Comparison of ENCODE assay signal across 32 cellular contexts in genomic region chr1:3894626-3895278, GRCh38.
"Had no signal": no experiment of that assay in that cellular context is flagged by ENCODE, and none has a peak within 500 bp of the region (broad histone marks: within the 10 kb centered on the region; RNA-seq: fewer than 3 reads in every experiment).

No MANE protein-coding gene starts in this region.

- DNase-seq: activated CD4-positive, alpha-beta memory T cell treated with anti-CD3 and anti-CD28 coated beads, Interleukin-2, amount 10 ng/mL, durations not matched to agents 7 days and 5 days; activated CD4-positive, alpha-beta T cell treated with anti-CD3 and anti-CD28 coated beads for 36 hours; activated CD4-positive, alpha-beta T cell treated with anti-CD3 and anti-CD28 coated beads, Interleukin-2, amount 50 U/mL, for 1 hour; activated CD4-positive, CD25-positive, alpha-beta regulatory T cell; activated gamma-delta T cell treated with Interleukin-2 at 50 U/mL for 16 hours; activated naive CD4-positive, alpha-beta T cell treated with anti-CD3 and anti-CD28 coated beads, Interleukin-2, amount 10 ng/mL, durations not matched to agents 7 days and 5 days; activated naive CD8-positive, alpha-beta T cell treated with anti-CD3 and anti-CD28 coated beads for 36 hours; activated T-cell treated with anti-CD3 and anti-CD28 coated beads for 4 hours; activated T-cell treated with anti-CD3 and anti-CD28 coated beads, Interleukin-2, amount 50 U/mL, for 48 hours; body of pancreas; MG63; MV-4-11; NCI-H1092 treated with DMSO at 0.1 percent for 48 hours; NCI-H1417 treated with DMSO at 0.1 percent for 48 hours; NCI-H1694; NCI-H2029; NCI-H2107; NCI-H2171 treated with DMSO at 0.1 percent for 48 hours; NCI-H226; NCI-H510A; NCI-H526 treated with DMSO at 0.1 percent for 48 hours; NCI-H82; OCI-M1; Right ventricle myocardium superior; RPMI8226; SJCRH30; SK-N-SH; T-helper 1 cell had no signal

- H3K27ac ChIP-seq: ascending aorta, body of pancreas, SJCRH30, VCaP had no signal

- H3K27me3 ChIP-seq: ascending aorta, body of pancreas, MG63, SJCRH30 had no signal

- H3K4me2 ChIP-seq: SK-N-SH had no signal

- H3K9me3 ChIP-seq: ascending aorta, body of pancreas, SK-N-SH had no signal

- H3K9ac ChIP-seq: SK-N-SH had no signal

- H3K4me3 ChIP-seq: ascending aorta, body of pancreas, MG63, SJCRH30 had no signal

- H3K4me1 ChIP-seq: SJCRH30 had no signal

- ATAC-seq: activated CD4-positive, alpha-beta T cell treated with anti-CD3 and anti-CD28 coated beads for 36 hours; activated T-helper 17 cell treated with anti-CD3 and anti-CD28 coated beads, Interleukin-2, amount 50 U/mL, for 72 hours; body of pancreas; Panc1 had no signal
